ENCODE assay signal across 8 cellular contexts in genomic region chr14:53954551-53955233, GRCh38. TPM values are rescaled to one million over a fixed set of nuclear protein-coding genes. Genes with fewer than 3 reads are reported as not detected.
DNase-seq lines count a peak whose midpoint lies in the region; ATAC-seq and TF ChIP-seq lines count a peak whose summit lies in the region.

No MANE protein-coding gene starts in this region.

- peaks cover 16% of the 10 kb centered on the region for H3K4me1 Mint-ChIP-seq in Caco-2 (ENCODE audit: low read depth, unreplicated experiment)

- CTCF ChIA-PET in Caco-2 (lab: Charles Lee): interaction anchor here (1.1 to 2.2 kb wide), 3 partner anchors 9 to 524 kb away, joined by 5 to 18 read pairs (median 10); no protein-coding TSS in a partner anchor

- H3K4me2 ChIP-seq in KMS-11: peak overlapping the region; percentile 71

- peaks cover 23% of the 10 kb centered on the region for H3K4me1 ChIP-seq in Caco-2
- H3K4me1 ChIP-seq in KMS-11 (ENCODE audit: low read depth, poor library complexity, severe bottlenecking): no peaks in the 10 kb centered on the region
- H3K4me1 ChIP-seq in aorta (ENCODE audit: control insufficient read depth in 1 of 2, insufficient read depth in 2 of 2, low read length in 2 of 2): no peaks in the 10 kb centered on the region

- peak overlapping the region; percentile 51 for H3K4me3 ChIP-seq in Caco-2 (ENCODE audit: low read depth, low read length)
- H3K4me3 ChIP-seq in KMS-11 (IDR thresholded peaks at IDR 0.05; ENCODE audit: insufficient read depth, low read depth, low read length): no peak overlapping the region
- peak overlapping the region; percentile 88 for H3K4me3 ChIP-seq in coronary artery
- H3K4me3 ChIP-seq in aorta (ENCODE audit: low read length in 2 of 2): peak overlapping the region; percentile 55 to 72

- peak overlapping the region; percentile 80 for H3K27ac Mint-ChIP-seq in Caco-2 (ENCODE audit: unreplicated experiment)

- H3K27me3 ChIP-seq in Caco-2 (replicated peaks; ENCODE audit: control insufficient read depth, insufficient read depth, low read length) (no peaks in the 10 kb centered on the region), KMS-11 (ENCODE audit: insufficient read depth, low read depth) (peaks cover 14% of the 10 kb centered on the region), aorta (ENCODE audit: control insufficient read depth in 1 of 2, insufficient read depth in 2 of 2, low read length in 1 of 2) (no peaks in the 10 kb centered on the region)

- H3K9ac ChIP-seq in KMS-11: no peak overlapping the region

- no peak for TF ChIP-seq CTCF in Caco-2 (IDR thresholded peaks at IDR 0.05; ENCODE audit: insufficient read depth in 1 of 2, low read depth in 1 of 2, low read length in 1 of 2, severe bottlenecking in 1 of 2, unreplicated experiment in 1 of 2)
- TF ChIP-seq CTCF in KMS-11 (conservative IDR thresholded peaks at IDR 0.05; ENCODE audit: low read depth, low read length): no peak
- TF ChIP-seq CTCF in coronary artery (IDR thresholded peaks at IDR 0.05): no peak

- H4K20me1 ChIP-seq in KMS-11 (ENCODE audit: insufficient read depth): no peaks in the 10 kb centered on the region

- H3K9me3 Mint-ChIP-seq in Caco-2 (ENCODE audit: unreplicated experiment): no peaks in the 10 kb centered on the region

- peak overlapping the region; percentile 100 for H3K4me3 Mint-ChIP-seq in Caco-2 (ENCODE audit: unreplicated experiment)

- peaks cover 73% of the 10 kb centered on the region for H3K36me3 Mint-ChIP-seq in Caco-2 (ENCODE audit: insufficient read depth, unreplicated experiment)

- 0% methylated on average over 54 of the region's 54 CpGs for WGBS in aorta, 2 donors

- no peaks in the 10 kb centered on the region; the same call in 1 of the 2 replicates for H3K36me3 ChIP-seq in Caco-2 (ENCODE audit: control insufficient read depth, insufficient read depth, low read length)
- no peaks in the 10 kb centered on the region for H3K36me3 ChIP-seq in KMS-11 (ENCODE audit: insufficient read depth)
- no peaks in the 10 kb centered on the region for H3K36me3 ChIP-seq in aorta (ENCODE audit: control insufficient read depth in 1 of 2, insufficient read depth in 2 of 2, low read length in 1 of 2)

- H2AFZ ChIP-seq in KMS-11 (ENCODE audit: low read depth): peak overlapping the region; percentile 71; the same call in 1 of the 2 replicates

- H3K27me3 Mint-ChIP-seq in Caco-2 (ENCODE audit: insufficient read depth, unreplicated experiment): no peaks in the 10 kb centered on the region

- POLR2A ChIA-PET in Caco-2 (lab: Charles Lee): interaction anchor here (2.1 kb wide), 1 partner anchor 47 kb away, joined by 12 read pairs; no protein-coding TSS in a partner anchor

- intact Hi-C loops in Caco-2 (cut with micrococcal nuclease; ENCODE audit: unreplicated experiment) (loop anchor here (10.0 kb wide), 1 partner anchor 110 kb away; no protein-coding TSS in a partner anchor), aorta (cut with DNase I) (loop anchor here (5.0 to 10.0 kb wide), 5 partner anchors 48 to 380 kb away; no protein-coding TSS in a partner anchor)

- no TSS peak for BruUV-seq in Caco-2 (replicated peaks; lab: Mats Ljungman, UMichigan)

- H3K27ac ChIP-seq in KMS-11 (no peak overlapping the region), coronary artery (peak overlapping the region; percentile 55 to 97), aorta (ENCODE audit: low read depth in 1 of 2, low read length in 2 of 2) (peak overlapping the region in 1 of 2 donors; percentile 12)

- H3K79me2 ChIP-seq in KMS-11 (ENCODE audit: insufficient read depth, low read depth): no peaks in the 10 kb centered on the region

- peak in 1 of 2 experiments; percentile 46 for DNase-seq in Caco-2
- DNase-seq in coronary artery (ENCODE audit: low spot score): no peak
- DNase-seq in mucosa of gallbladder (ENCODE audit: low spot score): peak; percentile 18
- DNase-seq in aorta: peak; percentile 57 to 77
- DNase-seq in SIG-M5 treated with dmso at 0.1 percent for 504 hours (lab: John Stamatoyannopoulos, UW; ENCODE audit: unreplicated experiment): no peak
- DNase-seq in effector CD8-positive, alpha-beta T cell (lab: John Stamatoyannopoulos, UW): no peak

- H3K9me3 ChIP-seq in Caco-2: no peaks in the 10 kb centered on the region
- no peaks in the 10 kb centered on the region for H3K9me3 ChIP-seq in aorta (ENCODE audit: control insufficient read depth, low read length)

- ATAC-seq in aorta (ENCODE audit: low FRiP score) (no peak), HG03139 (IDR thresholded peaks at IDR 0.05; ENCODE audit: unreplicated experiment) (no peak)

RNA-seq across cellular contexts. Expression of gene BMP4, which starts 1.9 kb away (rescaled TPM):
- total RNA-seq in Caco-2 (2022) (108 and 113 TPM in 2 replicates), mucosa of gallbladder (44.2 TPM), aorta (10 to 100 TPM in 1 of 2 donors, 1 to 10 TPM in 1; 7.8 to 28.5 TPM)
- 10 to 100 TPM in 1 of 2 donors, 1 to 10 TPM in 1; 9.1 to 16.6 TPM for polyA plus RNA-seq in aorta

Comparison
In these comparisons a context has a peak if more than half of its experiments do, and no peak if none do; other contexts are left out.
1. DNase-seq: peak in mucosa of gallbladder (single experiment) and aorta (2 of 2); none in coronary artery (single experiment), SIG-M5 treated with dmso at 0.1 percent for 504 hours (single experiment) and effector CD8-positive, alpha-beta T cell (single experiment).